9 cellular contexts compared by ENCODE assay signal in the genomic region with DNA sequence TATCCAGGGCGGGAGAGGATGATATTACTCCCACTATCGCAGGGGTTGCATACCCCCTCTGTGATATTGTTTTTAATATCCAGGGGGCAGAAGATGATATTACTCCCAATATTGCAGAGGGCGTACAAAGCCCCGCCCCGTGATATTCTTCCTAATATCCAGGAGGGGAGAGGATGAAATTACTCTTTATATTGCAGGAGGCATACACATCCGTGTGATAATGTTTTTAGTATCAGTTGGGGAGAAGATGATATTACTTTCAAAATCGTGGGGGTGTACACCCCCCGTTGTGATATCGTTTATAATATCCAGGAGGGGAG. TPM values are rescaled to one million over a fixed set of nuclear protein-coding genes. Genes with fewer than 3 reads are reported as not detected.
DNase-seq lines count a peak whose midpoint lies in the region; ATAC-seq and TF ChIP-seq lines count a peak whose summit lies in the region.
"Had no signal": no experiment of that assay in that cellular context is flagged by ENCODE, and none has a peak within 500 bp of the region (broad histone marks: within the 10 kb centered on the region; RNA-seq: fewer than 3 reads in every experiment).

No MANE protein-coding gene starts in this region.

- H3K27me3 ChIP-seq in BLaER1 treated with 17β-estradiol and CSF1 and Interleukin-3, amounts not matched to agents 10 nM and 100 nM, result no peaks in the 10 kb centered on the region; a peak in 1 of 22 replicates
- H3K27me3 ChIP-seq in mesendoderm (ENCODE audit: insufficient read depth, low read length, poor library complexity), result no peaks in the 10 kb centered on the region

- peak; percentile 12 for ATAC-seq in HG03439 (IDR thresholded peaks at IDR 0.05; ENCODE audit: unreplicated experiment)
- no peak for ATAC-seq in GM18519 (IDR thresholded peaks at IDR 0.05; ENCODE audit: low FRiP score, unreplicated experiment)
- ATAC-seq in HG03354 (IDR thresholded peaks at IDR 0.05; ENCODE audit: poor library complexity, severe bottlenecking, unreplicated experiment), result no peak

- CTCF ChIA-PET in RWPE1 (lab: Yijun Ruan, JAX), result no interaction called here

- H3K36me3 Mint-ChIP-seq in activated naive CD8-positive, alpha-beta T cell, result no peaks in the 10 kb centered on the region

- peak overlapping the region; percentile 60 for H3K18ac ChIP-seq in mesendoderm (ENCODE audit: low read length)

- peak overlapping the region; percentile 92 for H2BK15ac ChIP-seq in mesendoderm (replicated peaks; ENCODE audit: low read depth)

- H3K4me1 Mint-ChIP-seq in activated naive CD8-positive, alpha-beta T cell (ENCODE audit: low read depth), result peaks cover 18% of the 10 kb centered on the region

- no peaks in the 10 kb centered on the region for H4K20me1 ChIP-seq in BLaER1 treated with 17β-estradiol and CSF1 and Interleukin-3, amounts not matched to agents 10 nM and 100 nM

- H3K9me3 Mint-ChIP-seq in activated naive CD8-positive, alpha-beta T cell (ENCODE audit: low read depth), result no peaks in the 10 kb centered on the region

- peaks cover 0 to 11% (median 7%) of the 10 kb centered on the region in 10 experiments; a peak in 8 of 20 replicates for H3K4me1 ChIP-seq in BLaER1 treated with 17β-estradiol and CSF1 and Interleukin-3, amounts not matched to agents 10 nM and 100 nM
- H3K4me1 ChIP-seq in mesendoderm (ENCODE audit: control insufficient read depth, low read depth, low read length), result no peaks in the 10 kb centered on the region

- WGBS in mesendoderm (ENCODE audit: extremely low coverage, insufficient coverage, low lambda C conversion rate), result no CpG with 5 or more reads among the region's 9 CpGs

- no peak overlapping the region for H2AK5ac ChIP-seq in mesendoderm (ENCODE audit: low read length)

- no peak overlapping the region for H3K4ac ChIP-seq in mesendoderm (ENCODE audit: low read depth, low read length)

- no peak overlapping the region for H3K23ac ChIP-seq in mesendoderm (ENCODE audit: low read length)

- H2BK120ac ChIP-seq in mesendoderm (ENCODE audit: low read depth, low read length), result no peak overlapping the region

- H3K27ac ChIP-seq in BLaER1 treated with 17β-estradiol and CSF1 and Interleukin-3, amounts not matched to agents 10 nM and 100 nM, result peak overlapping the region in 4 of 11 experiments; percentile 22 to 52 (median 48); a peak in 5 of 22 replicates
- H3K27ac ChIP-seq in mesendoderm (ENCODE audit: low read depth, low read length), result no peak overlapping the region
- H3K27ac ChIP-seq in RWPE1, result no peak overlapping the region

- peak overlapping the region; percentile 37 to 66 (median 54); a peak in 19 of 20 replicates for H3K4me3 ChIP-seq in BLaER1 treated with 17β-estradiol and CSF1 and Interleukin-3, amounts not matched to agents 10 nM and 100 nM
- no peak overlapping the region for H3K4me3 ChIP-seq in mesendoderm (ENCODE audit: low read length)

- H3K27me3 Mint-ChIP-seq in activated naive CD8-positive, alpha-beta T cell, result peaks cover 19% of the 10 kb centered on the region

- H4K5ac ChIP-seq in mesendoderm (ENCODE audit: low read length), result no peak overlapping the region

- H2BK5ac ChIP-seq in mesendoderm (ENCODE audit: low read length), result no peak overlapping the region

- H3K4me3 Mint-ChIP-seq in activated naive CD8-positive, alpha-beta T cell, result peak overlapping the region; percentile 90

- POLR2A ChIA-PET in RWPE1 (lab: Yijun Ruan, JAX; ENCODE audit: low non-redundant PET), result no interaction called here

- H3K27ac Mint-ChIP-seq in activated naive CD8-positive, alpha-beta T cell, result peak overlapping the region; percentile 75

- no peaks in the 10 kb centered on the region for H3K36me3 ChIP-seq in BLaER1 treated with 17β-estradiol and CSF1 and Interleukin-3, amounts not matched to agents 10 nM and 100 nM
- no peaks in the 10 kb centered on the region for H3K36me3 ChIP-seq in mesendoderm (ENCODE audit: control insufficient read depth, insufficient read depth, low read length)

- TF ChIP-seq CTCF in RWPE1 (conservative IDR thresholded peaks at IDR 0.05; ENCODE audit: low read depth), result no peak

- H3K9ac ChIP-seq in BLaER1 treated with 17β-estradiol and CSF1 and Interleukin-3, amounts not matched to agents 10 nM and 100 nM, result peak overlapping the region; percentile 44 to 75 (median 64); a peak in 20 of 22 replicates
- peak overlapping the region; percentile 5 for H3K9ac ChIP-seq in mesendoderm (ENCODE audit: low read length)

- no peak for DNase-seq in mesendoderm
- no peak for DNase-seq in mucosa of gallbladder (ENCODE audit: low spot score)
- no peak for DNase-seq in RWPE1 (ENCODE audit: low spot score)
- DNase-seq: GF-D8 had no signal

- H3K79me2 ChIP-seq in mesendoderm (ENCODE audit: control insufficient read depth, insufficient read depth, low read length), result no peaks in the 10 kb centered on the region

- peaks cover 0 to 13% (median 0%) of the 10 kb centered on the region in 11 experiments; a peak in 1 of 22 replicates for H3K9me3 ChIP-seq in BLaER1 treated with 17β-estradiol and CSF1 and Interleukin-3, amounts not matched to agents 10 nM and 100 nM (replicated peaks in 1 of 11)

- H4K8ac ChIP-seq in mesendoderm (ENCODE audit: low read depth, low read length), result no peak overlapping the region

- no peaks in the 10 kb centered on the region for H3K79me1 ChIP-seq in mesendoderm (ENCODE audit: low read length)

- H3K4me2 ChIP-seq in BLaER1 treated with 17β-estradiol and CSF1 and Interleukin-3, amounts not matched to agents 10 nM and 100 nM, result peak overlapping the region; percentile 52 to 86 (median 75)
- H3K4me2 ChIP-seq in mesendoderm (ENCODE audit: low read length), result no peak overlapping the region

- H3K56ac ChIP-seq in mesendoderm (ENCODE audit: low read length), result peak overlapping the region; percentile 25

RNA-seq across cellular contexts. Expression of gene OXA1L, which starts 52.9 kb away (rescaled TPM):
- polyA plus RNA-seq in mesendoderm (2013, experiment 1 of 2), result 117 TPM
- polyA plus RNA-seq in mesendoderm (2013, experiment 2 of 2), result 118 TPM
- total RNA-seq in mucosa of gallbladder, result 114 TPM
